24 cellular contexts compared by ENCODE assay signal in genomic region chr10:618229-618989, GRCh38.
DNase-seq lines count a peak whose midpoint lies in the region; ATAC-seq, FAIRE-seq and TF ChIP-seq lines count a peak whose summit lies in the region.
"Had no signal": no experiment of that assay in that cellular context is flagged by ENCODE, and none has a peak within 500 bp of the region (broad histone marks: within the 10 kb centered on the region; RNA-seq: fewer than 3 reads in every experiment).

No MANE protein-coding gene starts in this region.

- H3K9me3 ChIP-seq in body of pancreas (no peaks in the 10 kb centered on the region), kidney (ENCODE audit: control insufficient read depth in 1 of 2, low read length in 2 of 2) (no peaks in the 10 kb centered on the region)
- H3K9me3 ChIP-seq: A549; BLaER1 treated with 17β-estradiol and CSF1 and Interleukin-3, amounts not matched to agents 10 nM and 100 nM; ovary; transverse colon had no signal

- WGBS in body of pancreas, 2 donors, result 28 to 38% methylated on average over 18 to 22 of the region's 22 CpGs

- H3K4me3 ChIP-seq in body of pancreas (no peak overlapping the region), kidney (ENCODE audit: low read length in 2 of 2) (no peak overlapping the region)
- H3K4me3 ChIP-seq: A549; BLaER1 treated with 17β-estradiol and CSF1 and Interleukin-3, amounts not matched to agents 10 nM and 100 nM; ovary; SK-N-MC; transverse colon had no signal

- H3K27me3 Mint-ChIP-seq in natural killer cell treated with Interleukin-12 subunit alpha and Interleukin-12 subunit beta and Interleukin-15 and Interleukin-18, amount 100 ng/mL, for 72 hours, result peaks cover 24 to 31% of the 10 kb centered on the region in 2 donors
- H3K27me3 Mint-ChIP-seq in activated T-cell treated with anti-CD3 and anti-CD28 coated beads, Interleukin-2, amount 50 U/mL, for 72 hours (ENCODE audit: low read depth), result peaks cover 35% of the 10 kb centered on the region

- H3K4me1 ChIP-seq in body of pancreas (peaks cover 45% of the 10 kb centered on the region), kidney (ENCODE audit: control insufficient read depth in 1 of 2, insufficient read depth in 1 of 2, low read depth in 1 of 2, low read length in 2 of 2) (peaks cover 12 to 24% of the 10 kb centered on the region in 2 donors)
- H3K4me1 ChIP-seq: A549 had no signal

- H3K9ac ChIP-seq in kidney (ENCODE audit: low read length in 2 of 2), result no peak overlapping the region
- H3K9ac ChIP-seq: BLaER1 treated with 17β-estradiol and CSF1 and Interleukin-3, amounts not matched to agents 10 nM and 100 nM had no signal

- H3K27ac ChIP-seq in body of pancreas, result peak overlapping the region; percentile 4 to 53 (median 32)
- H3K27ac ChIP-seq in kidney (ENCODE audit: low read depth in 2 of 2, low read length in 2 of 2), result no peak overlapping the region
- H3K27ac ChIP-seq: A549; BLaER1 treated with 17β-estradiol and CSF1 and Interleukin-3, amounts not matched to agents 10 nM and 100 nM; ovary; SK-N-MC had no signal

- H3K36me3 ChIP-seq in body of pancreas (replicated peaks in 1 of 2; ENCODE audit: insufficient read depth in 1 of 2, low read depth in 2 of 2) (no peaks in the 10 kb centered on the region), kidney (ENCODE audit: control insufficient read depth in 1 of 2, insufficient read depth in 2 of 2, low read length in 2 of 2) (no peaks in the 10 kb centered on the region)
- H3K36me3 ChIP-seq: BLaER1 treated with 17β-estradiol and CSF1 and Interleukin-3, amounts not matched to agents 10 nM and 100 nM; ovary; transverse colon had no signal

- H3K27ac Mint-ChIP-seq in natural killer cell treated with Interleukin-12 subunit alpha and Interleukin-12 subunit beta and Interleukin-15 and Interleukin-18, amount 100 ng/mL, for 72 hours, result no peak overlapping the region
- no peak overlapping the region for H3K27ac Mint-ChIP-seq in activated T-cell treated with anti-CD3 and anti-CD28 coated beads, Interleukin-2, amount 50 U/mL, for 72 hours
- H3K27ac Mint-ChIP-seq: activated T-helper 2 cell treated with anti-CD3 and anti-CD28 coated beads, Interferon-gamma antibody, Interleukin-2, Interleukin-4, amounts not matched to agents 10 μg/mL and 5 μg/mL and 100 μg/mL, durations not matched to agents 14 hours and 24 hours and 36 hours had no signal

- no peaks in the 10 kb centered on the region for H3K27me3 ChIP-seq in body of pancreas
- H3K27me3 ChIP-seq: ovary, transverse colon had no signal

- DNase-seq in GM03348 (ENCODE audit: low spot score) (peak; percentile 32), body of pancreas (peak in 1 of 4 donors; percentile 55), kidney (peak; percentile 59), posterior vena cava (ENCODE audit: low spot score) (peak; percentile 77), NCI-H1436 (lab: John Stamatoyannopoulos, UW) (no peak)
- no peak for DNase-seq in natural killer cell treated with Interleukin-12 subunit alpha and Interleukin-12 subunit beta and Interleukin-15 and Interleukin-18, amount 100 ng/mL, for 72 hours (ENCODE audit: low spot score)
- DNase-seq in activated T-cell treated with anti-CD3 and anti-CD28 coated beads, Interleukin-2, amount 50 U/mL, for 72 hours, result no peak
- DNase-seq: activated CD4-positive, CD25-positive, alpha-beta regulatory T cell treated with anti-CD3 and anti-CD28 coated beads, Interleukin-2, amount 50 U/mL, for 72 hours; amniotic stem cell; GF-D8; Karpas-422; kidney glomerular epithelial cell; NCI-H1105; NCI-H748 treated with DMSO at 0.1 percent for 48 hours; ovary; PC-3; transverse colon had no signal

- H3K36me3 Mint-ChIP-seq in natural killer cell treated with Interleukin-12 subunit alpha and Interleukin-12 subunit beta and Interleukin-15 and Interleukin-18, amount 100 ng/mL, for 72 hours, result no peaks in the 10 kb centered on the region
- no peaks in the 10 kb centered on the region for H3K36me3 Mint-ChIP-seq in activated T-cell treated with anti-CD3 and anti-CD28 coated beads, Interleukin-2, amount 50 U/mL, for 72 hours (ENCODE audit: insufficient read depth in 2 of 2)

- peaks cover 0 to 4% of the 10 kb centered on the region in 2 donors for H3K4me1 Mint-ChIP-seq in natural killer cell treated with Interleukin-12 subunit alpha and Interleukin-12 subunit beta and Interleukin-15 and Interleukin-18, amount 100 ng/mL, for 72 hours (ENCODE audit: low read depth in 2 of 2)
- H3K4me1 Mint-ChIP-seq in activated T-cell treated with anti-CD3 and anti-CD28 coated beads, Interleukin-2, amount 50 U/mL, for 72 hours (ENCODE audit: low read depth), result no peaks in the 10 kb centered on the region

- TF ChIP-seq POLR2A in body of pancreas (IDR thresholded peaks at IDR 0.05), result no peak

- TF ChIP-seq CTCF in body of pancreas (IDR thresholded peaks at IDR 0.05) (no peak), kidney (IDR thresholded peaks at IDR 0.05; ENCODE audit: borderline replicate concordance, extremely low read depth, insufficient read depth) (no peak)

- ATAC-seq in body of pancreas (peak; percentile 45), HG02938 (IDR thresholded peaks at IDR 0.05; ENCODE audit: unreplicated experiment) (no peak)
- no peak for ATAC-seq in natural killer cell treated with Interleukin-12 subunit alpha and Interleukin-12 subunit beta and Interleukin-15 and Interleukin-18, amount 100 ng/mL, for 72 hours
- no peak for ATAC-seq in activated T-cell treated with anti-CD3 and anti-CD28 coated beads, Interleukin-2, amount 50 U/mL, for 72 hours (replicated peaks in 1 of 2)
- ATAC-seq: A549, PC-3 had no signal

- no peak overlapping the region for H3K4me3 Mint-ChIP-seq in natural killer cell treated with Interleukin-12 subunit alpha and Interleukin-12 subunit beta and Interleukin-15 and Interleukin-18, amount 100 ng/mL, for 72 hours
- no peak overlapping the region for H3K4me3 Mint-ChIP-seq in activated T-cell treated with anti-CD3 and anti-CD28 coated beads, Interleukin-2, amount 50 U/mL, for 72 hours

- intact Hi-C loops in body of pancreas (cut with DNase I), result no loop called here
- intact Hi-C loops in kidney (cut with DNase I), result no loop called here
- intact Hi-C loops in posterior vena cava (cut with DNase I), result no loop called here

- no peaks in the 10 kb centered on the region for H3K9me3 Mint-ChIP-seq in natural killer cell treated with Interleukin-12 subunit alpha and Interleukin-12 subunit beta and Interleukin-15 and Interleukin-18, amount 100 ng/mL, for 72 hours
- no peaks in the 10 kb centered on the region for H3K9me3 Mint-ChIP-seq in activated T-cell treated with anti-CD3 and anti-CD28 coated beads, Interleukin-2, amount 50 U/mL, for 72 hours
- H3K9me3 Mint-ChIP-seq: activated T-helper 2 cell treated with anti-CD3 and anti-CD28 coated beads, Interferon-gamma antibody, Interleukin-2, Interleukin-4, amounts not matched to agents 10 μg/mL and 5 μg/mL and 100 μg/mL, durations not matched to agents 14 hours and 24 hours and 36 hours had no signal

- no peak for FAIRE-seq in kidney (lab: Jason Lieb, UNC)
- FAIRE-seq: A549, colon, GM12891 had no signal

Comparison
In these comparisons a context has a peak if more than half of its experiments do, and no peak if none do; other contexts are left out.
1. DNase-seq: peak in GM03348 (single experiment), kidney (single experiment) and posterior vena cava (single experiment); none in natural killer cell treated with Interleukin-12 subunit alpha and Interleukin-12 subunit beta and Interleukin-15 and Interleukin-18, amount 100 ng/mL, for 72 hours (single experiment), NCI-H1436 (single experiment) and activated T-cell treated with anti-CD3 and anti-CD28 coated beads, Interleukin-2, amount 50 U/mL, for 72 hours (0 of 2).
2. H3K27ac ChIP-seq: peak in body of pancreas (4 of 4); none in kidney (0 of 2).